ENCODE assay signal across 8 cellular contexts in genomic region chr19:35643255-35644205, GRCh38. TPM values are rescaled to one million over a fixed set of nuclear protein-coding genes. Genes with fewer than 3 reads are reported as not detected.
A peak's percentile ranks its signal among the peaks of the same experiment; 100 is the strongest.
DNase-seq lines count a peak whose midpoint lies in the region; ATAC-seq and TF ChIP-seq lines count a peak whose summit lies in the region.

No MANE protein-coding gene starts in this region.

- no peaks in the 10 kb centered on the region for H3K27me3 Mint-ChIP-seq in natural killer cell (ENCODE audit: low read depth in 2 of 2)

- H3K4me3 Mint-ChIP-seq in natural killer cell: peak overlapping the region; percentile 88

- DNase-seq in IMR-90: peak; percentile 60
- peak; percentile 51 for DNase-seq in Panc1 (ENCODE audit: low read depth, low spot score)
- DNase-seq in activated T-helper 1 cell treated with Interleukin-2 at 50 U/mL for 16 hours (ENCODE audit: low read depth): peak; percentile 66
- peak; percentile 76 for DNase-seq in fibroblast of gingiva (ENCODE audit: low read depth)
- peak; percentile 77 for DNase-seq in natural killer cell
- DNase-seq in stimulated activated naive CD8-positive, alpha-beta T cell treated with anti-CD3 and anti-CD28 coated beads, Interleukin-15, Interleukin-2, amounts not matched to agents 100 U/mL and 50 U/mL, for 24 hours: peak; percentile 84

- peak overlapping the region; percentile 97 for H3K14ac ChIP-seq in IMR-90 (replicated peaks; ENCODE audit: low read depth, low read length)

- peak overlapping the region; percentile 94 for H2BK120ac ChIP-seq in IMR-90 (ENCODE audit: low read depth, low read length)

- 1% methylated on average over 30 of the region's 69 CpGs; no CpG with 5 or more reads in 1 of the 2 experiments for WGBS in IMR-90 (ENCODE audit: extremely low coverage in 2 of 2, insufficient read length in 1 of 2), 2 experiments

- peak overlapping the region; percentile 73; the same call in 1 of the 3 replicates for H2BK15ac ChIP-seq in IMR-90 (ENCODE audit: low read depth, low read length)

- peaks cover 6% of the 10 kb centered on the region for H4K20me1 ChIP-seq in IMR-90 (ENCODE audit: insufficient read depth, low read length)

- peaks cover 17 to 24% of the 10 kb centered on the region in 2 donors for H3K4me1 Mint-ChIP-seq in natural killer cell

- H3K4me3 ChIP-seq in IMR-90 (ENCODE audit: insufficient read depth, low read depth, low read length) (peak overlapping the region; percentile 67), Panc1 (ENCODE audit: low read depth in 2 of 2, low read length in 2 of 2) (peak overlapping the region; percentile 69 to 79)

- H3K27ac Mint-ChIP-seq in natural killer cell: peak overlapping the region; percentile 64 to 89

- H3K4me2 ChIP-seq in IMR-90 (ENCODE audit: low read depth, low read length): peak overlapping the region; percentile 98

- peak overlapping the region; percentile 93 for H3K9ac ChIP-seq in IMR-90 (ENCODE audit: low read depth, low read length)

- H3K27me3 ChIP-seq in IMR-90 (ENCODE audit: control insufficient read depth, insufficient read depth, low read length) (no peaks in the 10 kb centered on the region), Panc1 (ENCODE audit: control insufficient read depth, insufficient read depth, low read length) (no peaks in the 10 kb centered on the region)

- peaks cover 0 to 9% of the 10 kb centered on the region in 2 experiments; a peak in 2 of 4 replicates for H3K79me1 ChIP-seq in IMR-90 (ENCODE audit: low read depth in 1 of 2, low read length in 2 of 2)

- peak overlapping the region; percentile 56 for H3K56ac ChIP-seq in IMR-90 (ENCODE audit: extremely low read depth, insufficient read depth, low read length)

- peak overlapping the region; percentile 92 to 94 for H4K8ac ChIP-seq in IMR-90 (ENCODE audit: low read depth in 2 of 2, low read length in 2 of 2)

- H3K36me3 ChIP-seq in IMR-90 (ENCODE audit: control insufficient read depth, insufficient read depth, low read length): no peaks in the 10 kb centered on the region
- H3K36me3 ChIP-seq in Panc1 (ENCODE audit: control insufficient read depth, insufficient read depth, low read length): peaks cover 2% of the 10 kb centered on the region; the same call in 1 of the 2 replicates

- peak overlapping the region; percentile 62; the same call in 1 of the 2 replicates for H4K5ac ChIP-seq in IMR-90 (ENCODE audit: low read depth, low read length)

- intact Hi-C loops in IMR-90 (cut with micrococcal nuclease) (loop anchor here (2.0 kb wide), 1 partner anchor 73 kb away; no protein-coding TSS in a partner anchor), Panc1 (cut with micrococcal nuclease; ENCODE audit: unreplicated experiment) (no loop called here), natural killer cell (cut with micrococcal nuclease) (loop anchor here (1.0 to 5.0 kb wide), 4 partner anchors 15 to 114 kb away; partner anchors contain the start of genes HAUS5, HSPB6, PROSER3 and TMEM147)

- CTCF ChIA-PET in IMR-90 (lab: Yijun Ruan, JAX): interaction anchor here (1.2 kb wide), 1 partner anchor 37 kb away, joined by 3 read pairs; no protein-coding TSS in a partner anchor
- CTCF ChIA-PET in Panc1 (lab: Charles Lee): interaction anchor here (1.7 kb wide), 1 partner anchor 86 kb away, joined by 4 read pairs; no protein-coding TSS in a partner anchor

- TF ChIP-seq RAD21 in IMR-90 (IDR thresholded peaks at IDR 0.05; ENCODE audit: low read length): no peak

- POLR2A ChIA-PET in IMR-90 (lab: Charles Lee; ENCODE audit: unreplicated experiment) (no interaction called here), Panc1 (lab: Charles Lee) (interaction anchor here (0.6 kb wide), 2 partner anchors 38 to 1101 kb away, joined by 5 to 6 read pairs; no protein-coding TSS in a partner anchor)

- peak overlapping the region; percentile 57; the same call in 1 of the 2 replicates for H2AK5ac ChIP-seq in IMR-90 (ENCODE audit: low read depth, low read length)

- H3K36me3 Mint-ChIP-seq in natural killer cell: no peaks in the 10 kb centered on the region

- H2AFZ ChIP-seq in IMR-90 (replicated peaks; ENCODE audit: low read length, poor library complexity): peak overlapping the region; percentile 98

- peak overlapping the region; percentile 79 for H2BK20ac ChIP-seq in IMR-90 (ENCODE audit: low read depth, low read length)

- H3K27ac ChIP-seq in C4-2B (peak overlapping the region; percentile 82), IMR-90 (ENCODE audit: insufficient read depth, low read length) (peak overlapping the region; percentile 92), Panc1 (ENCODE audit: low read length) (peak overlapping the region; percentile 87)

- no peak for TF ChIP-seq CTCF in C4-2B (conservative IDR thresholded peaks at IDR 0.05)
- no peak for TF ChIP-seq CTCF in IMR-90 (conservative IDR thresholded peaks at IDR 0.05; ENCODE audit: low read depth, low read length)
- no peak for TF ChIP-seq CTCF in Panc1 (IDR thresholded peaks at IDR 0.05)
- no peak for TF ChIP-seq CTCF in natural killer cell (IDR thresholded peaks at IDR 0.05)

- TF ChIP-seq POLR2A in IMR-90 (IDR thresholded peaks at IDR 0.05; ENCODE audit: low read depth, low read length): peak; percentile 53; the same call in 1 of the 2 replicates

- peaks cover 23% of the 10 kb centered on the region for H3K9me1 ChIP-seq in IMR-90 (ENCODE audit: insufficient read depth, low read length)

- H3K4ac ChIP-seq in IMR-90 (ENCODE audit: low read depth, low read length): peak overlapping the region; percentile 94

- H3K18ac ChIP-seq in IMR-90 (ENCODE audit: low read depth, low read length): peak overlapping the region; percentile 86

- ATAC-seq in GM19438 (IDR thresholded peaks at IDR 0.05; ENCODE audit: low read depth, unreplicated experiment) (peak; percentile 40), IMR-90 (ENCODE audit: low read depth) (peak; percentile 52), Panc1 (peak; percentile 78), natural killer cell (peak; percentile 42 to 68 (median 44))
- ATAC-seq in stimulated activated naive CD8-positive, alpha-beta T cell treated with anti-CD3 and anti-CD28 coated beads, Interleukin-15, Interleukin-2, amounts not matched to agents 100 U/mL and 50 U/mL, for 24 hours: peak; percentile 36

- H3K23ac ChIP-seq in IMR-90 (ENCODE audit: low read depth, low read length): no peak overlapping the region

- peak overlapping the region; percentile 84; the same call in 1 of the 2 replicates for H4K91ac ChIP-seq in IMR-90 (ENCODE audit: insufficient read depth, low read depth, low read length)

- H3K4me1 ChIP-seq in IMR-90 (ENCODE audit: control insufficient read depth, insufficient read depth, low read length) (peaks cover 9% of the 10 kb centered on the region), Panc1 (ENCODE audit: control insufficient read depth, insufficient read depth, low read length) (peaks cover 18% of the 10 kb centered on the region)

- peak overlapping the region; percentile 88 for H2AK9ac ChIP-seq in IMR-90 (replicated peaks; ENCODE audit: low read depth, low read length, poor library complexity)

- no peaks in the 10 kb centered on the region for H3K9me3 Mint-ChIP-seq in natural killer cell

- BruUV-seq in IMR-90 (replicated peaks; lab: Mats Ljungman, UMichigan) (no TSS peak), Panc1 (replicated peaks; lab: Mats Ljungman, UMichigan) (no TSS peak)

- in situ Hi-C loops in IMR-90 (cut with MboI; ENCODE audit: low sequenced_read_pairs) (no loop called here), Panc1 (cut with HindIII; ENCODE audit: low pct_unique_long_range_greater_than_20kb, low sequenced_read_pairs) (no loop called here)

- dilution Hi-C loops in IMR-90 (cut with HindIII; ENCODE audit: low sequenced_read_pairs, unreplicated experiment): no loop called here

- H2BK5ac ChIP-seq in IMR-90 (ENCODE audit: low read depth, low read length, poor library complexity, severe bottlenecking): peak overlapping the region; percentile 62

- H3K9me3 ChIP-seq in IMR-90 (ENCODE audit: control insufficient read depth, insufficient read depth, low read length): no peaks in the 10 kb centered on the region
- no peaks in the 10 kb centered on the region for H3K9me3 ChIP-seq in Panc1 (ENCODE audit: control insufficient read depth, insufficient read depth, low read depth, low read length)

TF ChIP-seq in IMR-90, 13 proteins besides CTCF, POLR2A, EP300 and RAD21 (continues in another document):
- no peak for TF ChIP-seq RFX5 (IDR thresholded peaks at IDR 0.05; ENCODE audit: low read depth, low read length)

RNA-seq across cellular contexts. Expression of gene ETV2, which starts 2.0 kb away (rescaled TPM):
- total RNA-seq in IMR-90 (2012; rRNA removed) (0.28 TPM in 1 of 2 replicates, not detected in the other), Panc1 (2021; ENCODE audit: unreplicated experiment) (2.8 TPM), natural killer cell (1 to 10 TPM in 1 of 3 donors, under 1 TPM in 2; 0.48 to 2.0 (median 0.87) TPM)
- polyA plus RNA-seq in IMR-90 (2012; rRNA removed): 1.2 and 1.4 TPM in 2 replicates
- 1.2 and 1.8 TPM in 2 replicates for polyA plus RNA-seq in IMR-90 (2012; cell fraction: cytosol; rRNA removed)
- 0.64 and 1.3 TPM in 2 replicates for polyA plus RNA-seq in IMR-90 (2012; cell fraction: nucleus; rRNA removed; ENCODE audit: low replicate concordance)
- 3.5 TPM for polyA plus RNA-seq in Panc1 (2012; ENCODE audit: insufficient read length)

RNA-seq across cellular contexts. Expression of gene COX6B1, which starts 4.6 kb away (rescaled TPM):
- 913 and 983 TPM in 2 replicates for total RNA-seq in IMR-90 (2012; rRNA removed)
- 824 and 914 TPM in 2 replicates for polyA plus RNA-seq in IMR-90 (2012; rRNA removed)
- polyA plus RNA-seq in IMR-90 (2012; cell fraction: cytosol; rRNA removed): 756 and 891 TPM in 2 replicates
- 189 and 249 TPM in 2 replicates for polyA plus RNA-seq in IMR-90 (2012; cell fraction: nucleus; rRNA removed; ENCODE audit: low replicate concordance)
- total RNA-seq in Panc1 (2021; ENCODE audit: unreplicated experiment): 835 TPM
- polyA plus RNA-seq in Panc1 (2012; ENCODE audit: insufficient read length): 771 TPM
- total RNA-seq in natural killer cell: 100 to 1,000 TPM; 213 to 247 (median 215) TPM

RNA-seq across cellular contexts. Expression of gene RBM42, which starts 14.7 kb away (rescaled TPM):
- total RNA-seq in IMR-90 (2012; rRNA removed) (19.0 and 20.6 TPM in 2 replicates), Panc1 (2021; ENCODE audit: unreplicated experiment) (180 TPM), natural killer cell (10 to 100 TPM; 51.6 to 61.7 (median 58.2) TPM)
- 41.5 and 53.9 TPM in 2 replicates for polyA plus RNA-seq in IMR-90 (2012; rRNA removed)
- polyA plus RNA-seq in IMR-90 (2012; cell fraction: cytosol; rRNA removed): 95.1 and 95.9 TPM in 2 replicates
- 33.8 and 61.0 TPM in 2 replicates for polyA plus RNA-seq in IMR-90 (2012; cell fraction: nucleus; rRNA removed; ENCODE audit: low replicate concordance)
- polyA plus RNA-seq in Panc1 (2012; ENCODE audit: insufficient read length): 207 TPM

RNA-seq across cellular contexts. Expression of gene UPK1A, which starts 22.8 kb away (rescaled TPM):
- total RNA-seq in IMR-90 (2012; rRNA removed): not detected in 2 replicates
- 0.20 and 0.21 TPM in 2 replicates for polyA plus RNA-seq in IMR-90 (2012; rRNA removed)
- polyA plus RNA-seq in IMR-90 (2012; cell fraction: cytosol; rRNA removed): 0.14 TPM in 1 of 2 replicates, not detected in the other
- polyA plus RNA-seq in IMR-90 (2012; cell fraction: nucleus; rRNA removed; ENCODE audit: low replicate concordance): 0.14 and 0.18 TPM in 2 replicates
- total RNA-seq in Panc1 (2021; ENCODE audit: unreplicated experiment): 0.67 TPM
- polyA plus RNA-seq in Panc1 (2012; ENCODE audit: insufficient read length): 3.1 TPM
- total RNA-seq in natural killer cell: not detected

RNA-seq across cellular contexts. Expression of gene HAUS5, which starts 31.0 kb away (rescaled TPM):
- total RNA-seq in IMR-90 (2012; rRNA removed) (3.1 and 3.4 TPM in 2 replicates), Panc1 (2021; ENCODE audit: unreplicated experiment) (23.2 TPM), natural killer cell (10 to 100 TPM; 17.5 to 26.4 (median 21.6) TPM)
- polyA plus RNA-seq in IMR-90 (2012; rRNA removed): 6.2 and 6.4 TPM in 2 replicates
- 3.7 and 4.9 TPM in 2 replicates for polyA plus RNA-seq in IMR-90 (2012; cell fraction: cytosol; rRNA removed)
- polyA plus RNA-seq in IMR-90 (2012; cell fraction: nucleus; rRNA removed; ENCODE audit: low replicate concordance): 29.0 and 61.8 TPM in 2 replicates
- 24.8 TPM for polyA plus RNA-seq in Panc1 (2012; ENCODE audit: insufficient read length)

Comparison
In these comparisons a context has a peak if more than half of its experiments do, and no peak if none do; other contexts are left out.
1. Peak in every context shown above with its lines: DNase-seq, ATAC-seq, H3K4me3 ChIP-seq and H3K27ac ChIP-seq.